Comparison of ENCODE assay signal across 8 cellular contexts in genomic region chr5:163565492-163565891, GRCh38.
A peak's percentile ranks its signal among the peaks of the same experiment; 100 is the strongest.
DNase-seq lines count a peak whose midpoint lies in the region; ATAC-seq, FAIRE-seq and TF ChIP-seq lines count a peak whose summit lies in the region.

No MANE protein-coding gene starts in this region.

- H3K27me3 ChIP-seq in GM06990 (replicated peaks; ENCODE audit: control insufficient read depth, insufficient read depth, low read length): no peaks in the 10 kb centered on the region
- H3K27me3 ChIP-seq in naive thymus-derived CD4-positive, alpha-beta T cell (ENCODE audit: control insufficient read depth in 2 of 2, insufficient read depth in 2 of 2, low read length in 2 of 2): peaks cover 3 to 5% of the 10 kb centered on the region in 2 donors

- H3K9me3 ChIP-seq in naive thymus-derived CD4-positive, alpha-beta T cell (ENCODE audit: control insufficient read depth in 2 of 3, low read length in 3 of 3): no peaks in the 10 kb centered on the region

- no peak for FAIRE-seq in GM12891 (lab: Jason Lieb, UNC)

- CTCF ChIA-PET in naive thymus-derived CD4-positive, alpha-beta T cell (lab: Charles Lee): no interaction called here

- no peak overlapping the region for H3K27ac ChIP-seq in naive thymus-derived CD4-positive, alpha-beta T cell (ENCODE audit: low read depth, low read length)

- no peak for DNase-seq in GM06990 (ENCODE audit: extremely low read depth, insufficient read length)
- no peak for DNase-seq in naive thymus-derived CD4-positive, alpha-beta T cell
- DNase-seq in NCI-H146 treated with DMSO at 0.1 percent for 48 hours (lab: John Stamatoyannopoulos, UW; ENCODE audit: unreplicated experiment): no peak
- DNase-seq in NCI-H526 (lab: John Stamatoyannopoulos, UW): no peak
- no peak for DNase-seq in GM12891 (ENCODE audit: insufficient read length, low spot score)
- DNase-seq in NK-92 treated with Interleukin-12 subunit alpha and Interleukin-12 subunit beta, amount 100 ng/mL, for 24 hours (lab: John Stamatoyannopoulos, UW): no peak

- POLR2A ChIA-PET in naive thymus-derived CD4-positive, alpha-beta T cell (lab: Charles Lee): no interaction called here

- H3K4me1 Mint-ChIP-seq in dendritic cell treated with granulocyte-macrophage colony-stimulating factor and Interleukin-4, amounts not matched to agents 40 ng/mL and 50 ng/mL, for 4 days (ENCODE audit: low read depth): peaks cover 16% of the 10 kb centered on the region
- H3K4me1 Mint-ChIP-seq in naive thymus-derived CD4-positive, alpha-beta T cell: peaks cover 13 to 33% (median 21%) of the 10 kb centered on the region in 7 donors

- peak overlapping the region; percentile 9 for H3K4me3 ChIP-seq in GM06990 (replicated peaks; ENCODE audit: low read depth, low read length)
- H3K4me3 ChIP-seq in naive thymus-derived CD4-positive, alpha-beta T cell (ENCODE audit: low read length): peak overlapping the region; percentile 28

- peak overlapping the region; percentile 69 for H3K4me3 Mint-ChIP-seq in dendritic cell treated with granulocyte-macrophage colony-stimulating factor and Interleukin-4, amounts not matched to agents 40 ng/mL and 50 ng/mL, for 4 days
- H3K4me3 Mint-ChIP-seq in naive thymus-derived CD4-positive, alpha-beta T cell: peak overlapping the region; percentile 2 to 82 (median 74)

- peaks cover 8 to 9% of the 10 kb centered on the region in 2 donors for H3K4me1 ChIP-seq in naive thymus-derived CD4-positive, alpha-beta T cell (ENCODE audit: control insufficient read depth in 2 of 2, insufficient read depth in 2 of 2, low read length in 2 of 2)

- peaks cover 41% of the 10 kb centered on the region for H3K27me3 Mint-ChIP-seq in dendritic cell treated with granulocyte-macrophage colony-stimulating factor and Interleukin-4, amounts not matched to agents 40 ng/mL and 50 ng/mL, for 4 days
- peaks cover 54 to 78% (median 62%) of the 10 kb centered on the region in 5 donors for H3K27me3 Mint-ChIP-seq in naive thymus-derived CD4-positive, alpha-beta T cell

- intact Hi-C loops in dendritic cell treated with granulocyte-macrophage colony-stimulating factor and Interleukin-4, amounts not matched to agents 40 ng/mL and 50 ng/mL, for 4 days (cut with micrococcal nuclease): loop anchor here (5.0 kb wide), 1 partner anchor 1642 kb away; no protein-coding TSS in a partner anchor
- intact Hi-C loops in naive thymus-derived CD4-positive, alpha-beta T cell (cut with micrococcal nuclease): loop anchor here (2.0 to 10.0 kb wide), 2 partner anchors 93 to 449 kb away; no protein-coding TSS in a partner anchor

- no peaks in the 10 kb centered on the region for H3K9me3 Mint-ChIP-seq in dendritic cell treated with granulocyte-macrophage colony-stimulating factor and Interleukin-4, amounts not matched to agents 40 ng/mL and 50 ng/mL, for 4 days
- H3K9me3 Mint-ChIP-seq in naive thymus-derived CD4-positive, alpha-beta T cell: peaks cover 0 to 1% (median 0%) of the 10 kb centered on the region in 11 donors

- no peak for TF ChIP-seq CTCF in GM06990 (IDR thresholded peaks at IDR 0.05; ENCODE audit: insufficient read depth, low read length, poor library complexity, severe bottlenecking)

- H3K27ac Mint-ChIP-seq in dendritic cell treated with granulocyte-macrophage colony-stimulating factor and Interleukin-4, amounts not matched to agents 40 ng/mL and 50 ng/mL, for 4 days: no peak overlapping the region
- H3K27ac Mint-ChIP-seq in naive thymus-derived CD4-positive, alpha-beta T cell: no peak overlapping the region

- H3K36me3 Mint-ChIP-seq in dendritic cell treated with granulocyte-macrophage colony-stimulating factor and Interleukin-4, amounts not matched to agents 40 ng/mL and 50 ng/mL, for 4 days (ENCODE audit: low read depth): no peaks in the 10 kb centered on the region
- no peaks in the 10 kb centered on the region for H3K36me3 Mint-ChIP-seq in naive thymus-derived CD4-positive, alpha-beta T cell

- peak; percentile 2 for ATAC-seq in HG03460 (IDR thresholded peaks at IDR 0.05; ENCODE audit: unreplicated experiment)
- ATAC-seq in naive thymus-derived CD4-positive, alpha-beta T cell: no peak

- TF ChIP-seq POLR2A in GM12891 (IDR thresholded peaks at IDR 0.05; ENCODE audit: low read depth, low read length): no peak

- H3K36me3 ChIP-seq in GM06990 (ENCODE audit: control insufficient read depth, insufficient read depth, low read length): no peaks in the 10 kb centered on the region
- no peaks in the 10 kb centered on the region for H3K36me3 ChIP-seq in naive thymus-derived CD4-positive, alpha-beta T cell (ENCODE audit: control insufficient read depth in 2 of 3, insufficient read depth in 3 of 3, low read length in 3 of 3)

TF ChIP-seq in GM12891, 5 proteins besides CTCF, POLR2A, EP300 and RAD21:
- TF ChIP-seq TAF1 (IDR thresholded peaks at IDR 0.05; ENCODE audit: low read depth, low read length): no peak
- no peak for TF ChIP-seq SPI1 (IDR thresholded peaks at IDR 0.05; ENCODE audit: low read depth, low read length)
- no peak for TF ChIP-seq POU2F2 (IDR thresholded peaks at IDR 0.05; ENCODE audit: low read depth, low read length)
- TF ChIP-seq POLR2AphosphoS5 (IDR thresholded peaks at IDR 0.05; ENCODE audit: low read depth, low read length): no peak
- no peak for TF ChIP-seq PAX5 (IDR thresholded peaks at IDR 0.05; ENCODE audit: insufficient read depth, low read length, severe bottlenecking)
TF ChIP-seq in GM12891: peak in this region for 0.
